Comparison of ENCODE assay signal across 18 cellular contexts in the genomic region with DNA sequence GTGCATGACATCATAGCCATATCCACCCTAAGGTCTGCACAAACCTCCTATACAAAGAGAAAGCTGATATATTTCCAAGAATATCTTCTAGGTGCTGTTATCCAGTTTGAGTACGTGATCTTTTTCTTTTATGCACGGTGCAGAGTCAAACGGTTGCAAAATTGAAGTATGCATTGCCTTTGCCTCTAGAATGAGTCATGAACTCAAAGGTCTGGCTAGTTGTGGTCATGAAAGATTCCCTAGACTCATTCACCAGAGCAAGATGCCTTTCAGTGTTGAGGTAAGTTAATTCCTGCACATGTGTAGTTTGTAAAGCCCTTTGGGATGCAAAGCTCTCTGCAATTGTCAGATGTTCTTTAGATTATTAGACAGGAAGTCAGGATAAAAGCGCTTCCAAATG.
"Had no signal": no experiment of that assay in that cellular context is flagged by ENCODE, and none has a peak within 500 bp of the region (broad histone marks: within the 10 kb centered on the region; RNA-seq: fewer than 3 reads in every experiment).

No MANE protein-coding gene starts in this region.

- ATAC-seq: foreskin keratinocyte; right lobe of liver; stimulated activated naive B cell treated with anti-CD40 and anti-IgM and Interleukin-4, amounts not matched to agents 10 μg/mL and 1 μg/mL and 100 μg/mL, for 72 hours; stimulated activated naive CD8-positive, alpha-beta T cell treated with anti-CD3 and anti-CD28 coated beads, Interleukin-15, amount 100 ng/mL, for 72 hours had no signal

- H3K9me3 ChIP-seq: colonic mucosa, neutrophil, psoas muscle, right lobe of liver, testis, transverse colon had no signal

- H3K4me3 ChIP-seq: colonic mucosa, psoas muscle, right lobe of liver, testis, transverse colon had no signal

- H3K36me3 ChIP-seq: colonic mucosa, neutrophil, right lobe of liver, transverse colon had no signal

- H3K27me3 ChIP-seq: colonic mucosa, foreskin keratinocyte, neutrophil, testis, transverse colon had no signal

- DNase-seq: colonic mucosa; dermis blood vessel endothelial cell; endodermal cell; erythroblast; foreskin keratinocyte; kidney; mesendoderm; naive B cell; psoas muscle; retina; right lobe of liver; stimulated activated CD4-positive, alpha-beta T cell treated with anti-CD3 and anti-CD28 coated beads, Interleukin-2, amount 100 ng/mL, for 24 hours; stimulated activated CD4-positive, alpha-beta T cell treated with anti-CD3 and anti-CD28 coated beads, Interleukin-4, amount 100 ng/mL, for 4 hours; stimulated activated naive B cell treated with anti-CD40 and anti-IgM and Interleukin-4, amounts not matched to agents 10 μg/mL and 1 μg/mL and 100 μg/mL, for 72 hours; stimulated activated naive CD8-positive, alpha-beta T cell treated with anti-CD3 and anti-CD28 coated beads, Interleukin-15, amount 100 ng/mL, for 72 hours; testis; transverse colon had no signal

- H3K27ac ChIP-seq: colonic mucosa, foreskin keratinocyte, neutrophil, psoas muscle, right lobe of liver, testis, transverse colon had no signal

- FAIRE-seq: kidney had no signal

- H3K4me1 ChIP-seq: colonic mucosa, foreskin keratinocyte, psoas muscle, right lobe of liver, testis, transverse colon had no signal
